Comparison of ENCODE assay signal across 12 cellular contexts in the genomic region with DNA sequence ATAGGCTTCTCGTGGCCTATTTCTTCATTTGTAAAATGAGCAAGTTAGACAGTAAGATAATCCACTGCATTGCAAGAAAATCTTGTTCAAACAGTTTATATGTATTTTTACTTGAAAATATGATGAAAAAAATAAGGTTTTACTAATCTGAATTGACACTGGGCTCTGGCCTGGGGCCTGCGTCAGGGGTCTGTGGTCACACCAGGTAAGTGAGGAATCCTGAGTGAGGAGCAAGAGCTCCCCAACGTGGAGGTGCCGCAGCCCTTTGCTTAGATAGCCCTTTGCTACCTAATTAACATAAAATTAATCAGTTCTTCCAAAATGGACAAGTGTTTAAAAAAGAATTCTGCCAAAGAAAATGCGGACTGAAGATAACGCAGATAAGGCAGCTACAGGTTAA. TPM values are rescaled to one million over a fixed set of nuclear protein-coding genes. Genes with fewer than 3 reads are reported as not detected.
DNase-seq lines count a peak whose midpoint lies in the region; ATAC-seq and TF ChIP-seq lines count a peak whose summit lies in the region.
"Had no signal": no experiment of that assay in that cellular context is flagged by ENCODE, and none has a peak within 500 bp of the region (broad histone marks: within the 10 kb centered on the region; RNA-seq: fewer than 3 reads in every experiment).

No MANE protein-coding gene starts in this region.

- no peak overlapping the region for H3K27ac ChIP-seq in WERI-Rb-1
- H3K27ac ChIP-seq: HL-60, prostate gland, testis had no signal

- ATAC-seq in Right ventricle myocardium inferior: no peak
- no peak for ATAC-seq in activated CD4-positive, CD25-positive, alpha-beta regulatory T cell treated with anti-CD3 and anti-CD28 coated beads, Interleukin-2, amount 50 U/mL, for 24 hours

- H3K9me3 ChIP-seq in WERI-Rb-1 (ENCODE audit: severe bottlenecking): peaks cover 5% of the 10 kb centered on the region
- H3K9me3 ChIP-seq: prostate gland, testis had no signal

- no peaks in the 10 kb centered on the region for H3K36me3 ChIP-seq in WERI-Rb-1
- H3K36me3 ChIP-seq: prostate gland had no signal

- H3K4me3 ChIP-seq in WERI-Rb-1 (ENCODE audit: low read depth, low read length): no peak overlapping the region
- H3K4me3 ChIP-seq: prostate gland, testis had no signal

- H3K27me3 ChIP-seq in WERI-Rb-1 (ENCODE audit: insufficient read depth, low read depth, severe bottlenecking): no peaks in the 10 kb centered on the region
- H3K27me3 ChIP-seq: testis had no signal

- TF ChIP-seq CTCF in WERI-Rb-1 (IDR thresholded peaks at IDR 0.05; ENCODE audit: low read depth, low read length): peak; percentile 42; the same call in 1 of the 2 replicates

- intact Hi-C loops in Right ventricle myocardium inferior (cut with DNase I): loop anchor here (5.0 kb wide), 3 partner anchors 601 to 1611 kb away; no protein-coding TSS in a partner anchor

- DNase-seq in DMS79 (lab: John Stamatoyannopoulos, UW) (peak; percentile 75), NCI-H128 (lab: John Stamatoyannopoulos, UW; ENCODE audit: unreplicated experiment) (peak; percentile 54), NCI-H2196 treated with DMSO at 0.1 percent for 48 hours (lab: John Stamatoyannopoulos, UW; ENCODE audit: unreplicated experiment) (peak; percentile 60), WERI-Rb-1 (peak; percentile 51), ureter (ENCODE audit: low spot score) (no peak), Right ventricle myocardium inferior (ENCODE audit: missing footprints) (no peak), putamen (ENCODE audit: low spot score) (no peak)

RNA-seq across cellular contexts. Expression of a gene that starts 39.1 kb away (rescaled TPM):
- 0.29 TPM for total RNA-seq in ureter
- total RNA-seq in Right ventricle myocardium inferior: 0.11 TPM
- total RNA-seq: natural killer cell treated with Interleukin-12 subunit alpha and Interleukin-12 subunit beta and Interleukin-15 and Interleukin-18, amount 100 ng/mL, for 72 hours had no signal

RNA-seq across cellular contexts. Expression of a gene that starts 52.2 kb away (rescaled TPM):
- total RNA-seq in ureter (not detected), Right ventricle myocardium inferior (not detected)
- total RNA-seq: natural killer cell treated with Interleukin-12 subunit alpha and Interleukin-12 subunit beta and Interleukin-15 and Interleukin-18, amount 100 ng/mL, for 72 hours had no signal

Comparison
In these comparisons a context has a peak if more than half of its experiments do, and no peak if none do; other contexts are left out.
1. DNase-seq: peak in DMS79 (single experiment), NCI-H128 (single experiment), NCI-H2196 treated with DMSO at 0.1 percent for 48 hours (single experiment) and WERI-Rb-1 (single experiment); none in ureter (single experiment), Right ventricle myocardium inferior (single experiment) and putamen (single experiment).